11 cellular contexts compared by ENCODE assay signal in genomic region chr2:237591379-237591881, GRCh38. TPM values are rescaled to one million over a fixed set of nuclear protein-coding genes. Genes with fewer than 3 reads are reported as not detected.
DNase-seq lines count a peak whose midpoint lies in the region; ATAC-seq, FAIRE-seq and TF ChIP-seq lines count a peak whose summit lies in the region.
"Had no signal": no experiment of that assay in that cellular context is flagged by ENCODE, and none has a peak within 500 bp of the region (broad histone marks: within the 10 kb centered on the region; RNA-seq: fewer than 3 reads in every experiment).

No MANE protein-coding gene starts in this region.

- ATAC-seq in WTC11 (no peak), left ventricle myocardium superior (no peak), GM18502 (IDR thresholded peaks at IDR 0.05; ENCODE audit: poor library complexity, unreplicated experiment) (no peak), HG03025 (IDR thresholded peaks at IDR 0.05; ENCODE audit: low FRiP score, unreplicated experiment) (no peak)

- no peaks in the 10 kb centered on the region for H3K27me3 Mint-ChIP-seq in WTC11 (ENCODE audit: low read depth)

- H3K9ac ChIP-seq in kidney (ENCODE audit: low read length in 2 of 2): peak overlapping the region in 1 of 2 donors; percentile 79

- peaks cover 14% of the 10 kb centered on the region for H3K36me3 Mint-ChIP-seq in WTC11
- H3K36me3 Mint-ChIP-seq: CD8-positive, alpha-beta memory T cell had no signal

- intact Hi-C loops in kidney (cut with DNase I): no loop called here
- intact Hi-C loops in left ventricle myocardium superior (cut with micrococcal nuclease): no loop called here

- peaks cover 78% of the 10 kb centered on the region for H3K4me1 Mint-ChIP-seq in WTC11

- H3K27ac ChIP-seq in kidney (ENCODE audit: low read depth in 2 of 2, low read length in 2 of 2): peak overlapping the region; percentile 81 to 94

- H3K4me3 Mint-ChIP-seq in WTC11: peak overlapping the region; percentile 83
- H3K4me3 Mint-ChIP-seq: CD8-positive, alpha-beta memory T cell had no signal

- POLR2A ChIA-PET in WTC11 (lab: Charles Lee): interaction anchor here (0.9 to 2.4 kb wide), 5 partner anchors 11 to 79 kb away, joined by 3 to 7 read pairs (median 4); no protein-coding TSS in a partner anchor

- peak overlapping the region; percentile 22 to 83 for H3K4me3 ChIP-seq in kidney (ENCODE audit: low read length in 2 of 2)

- no peak for TF ChIP-seq CTCF in WTC11 (IDR thresholded peaks at IDR 0.05)
- TF ChIP-seq CTCF in kidney (IDR thresholded peaks at IDR 0.05; ENCODE audit: borderline replicate concordance, extremely low read depth, insufficient read depth): no peak

- peak; percentile 3 for DNase-seq in activated naive CD4-positive, alpha-beta T cell treated with Interleukin-2 at 50 U/mL for 16 hours
- no peak for DNase-seq in activated naive CD4-positive, alpha-beta T cell (lab: John Stamatoyannopoulos, UW)
- DNase-seq in WTC11 (ENCODE audit: low spot score): no peak
- peak; percentile 70 for DNase-seq in kidney
- DNase-seq in left ventricle myocardium superior: no peak
- no peak for DNase-seq in NCI-H446 (lab: John Stamatoyannopoulos, UW)
- DNase-seq: KG1 had no signal

- H3K27ac Mint-ChIP-seq in WTC11: peak overlapping the region; percentile 76

- no peaks in the 10 kb centered on the region for H3K9me3 ChIP-seq in kidney (ENCODE audit: control insufficient read depth in 1 of 2, low read length in 2 of 2)

- no peaks in the 10 kb centered on the region for H3K9me3 Mint-ChIP-seq in WTC11
- H3K9me3 Mint-ChIP-seq: CD8-positive, alpha-beta memory T cell had no signal

- CTCF ChIA-PET in WTC11 (lab: Charles Lee): interaction anchor here (1.1 to 5.5 kb wide), 8 partner anchors 10 to 183 kb away, joined by 3 to 37 read pairs (median 7); no protein-coding TSS in a partner anchor

- peaks cover 4 to 13% of the 10 kb centered on the region in 2 donors for H3K4me1 ChIP-seq in kidney (ENCODE audit: control insufficient read depth in 1 of 2, insufficient read depth in 1 of 2, low read depth in 1 of 2, low read length in 2 of 2)

- no peak for FAIRE-seq in kidney (lab: Jason Lieb, UNC)

- H3K36me3 ChIP-seq in kidney (ENCODE audit: control insufficient read depth in 1 of 2, insufficient read depth in 2 of 2, low read length in 2 of 2): no peaks in the 10 kb centered on the region

TF ChIP-seq in WTC11, 78 proteins besides CTCF, POLR2A, EP300 and RAD21:
- TF ChIP-seq OVOL2 (CRISPR knock-in tag; IDR thresholded peaks at IDR 0.05; ENCODE audit: borderline replicate concordance) (no peak), ATF3 (CRISPR knock-in tag; conservative IDR thresholded peaks at IDR 0.05) (no peak), ZNF263 (CRISPR knock-in tag; IDR thresholded peaks at IDR 0.05; ENCODE audit: low read depth) (no peak), ZNF317 (CRISPR knock-in tag; IDR thresholded peaks at IDR 0.05; ENCODE audit: borderline replicate concordance, low read depth) (no peak)

RNA-seq across cellular contexts. Expression of gene RAB17, which starts 0.9 kb away (rescaled TPM):
- total RNA-seq in WTC11 (2021) (134 to 140 TPM (median 137 TPM) in 3 replicates), kidney (59.1 TPM), left ventricle myocardium superior (3.2 TPM)
- 151 TPM for polyA plus RNA-seq in kidney (ENCODE audit: insufficient read depth, low read depth, low replicate concordance)
- total RNA-seq: CD8-positive, alpha-beta memory T cell had no signal
- polyA plus RNA-seq: CD8-positive, alpha-beta memory T cell had no signal

RNA-seq across cellular contexts. Expression of gene PRLH, which starts 25.1 kb away (rescaled TPM):
- total RNA-seq in WTC11 (2021) (not detected in 3 replicates), kidney (not detected), left ventricle myocardium superior (not detected)
- polyA plus RNA-seq in kidney (ENCODE audit: insufficient read depth, low read depth, low replicate concordance): not detected
- total RNA-seq: CD8-positive, alpha-beta memory T cell; cerebellum had no signal
- polyA plus RNA-seq: CD8-positive, alpha-beta memory T cell had no signal

RNA-seq across cellular contexts. Expression of gene LRRFIP1, which starts 36.0 kb away (rescaled TPM):
- total RNA-seq in WTC11 (2021) (70.6 to 88.4 TPM (median 71.2 TPM) in 3 replicates), kidney (204 TPM), left ventricle myocardium superior (101 TPM)
- polyA plus RNA-seq in kidney (ENCODE audit: insufficient read depth, low read depth, low replicate concordance): 39.1 TPM

Comparison
In these comparisons a context has a peak if more than half of its experiments do, and no peak if none do; other contexts are left out.
1. DNase-seq: peak in activated naive CD4-positive, alpha-beta T cell treated with Interleukin-2 at 50 U/mL for 16 hours (single experiment) and kidney (single experiment); none in activated naive CD4-positive, alpha-beta T cell (0 of 4), WTC11 (single experiment), left ventricle myocardium superior (single experiment) and NCI-H446 (0 of 2).
2. RNA of gene RAB17, which starts 0.9 kb away (total RNA-seq): 134 to 140 TPM in WTC11 and 59.1 TPM in kidney (single experiment); 3.2 TPM in left ventricle myocardium superior (single experiment); every median in the first group is over 10 times any median in the second.